Comparison of ENCODE assay signal across 1 cellular context in genomic region chr3:37861540-37862051, GRCh38.
TF ChIP-seq lines count a peak whose summit lies in the region.

Gene CTDSPL (plus strand): TSS chr3:37861880. CDS start chr3:37862200, 320 bp downstream.

TF ChIP-seq in H1, 55 proteins besides CTCF, POLR2A, EP300 and RAD21 (continued from another document):
- TF ChIP-seq CHD7 (IDR thresholded peaks at IDR 0.05; ENCODE audit: insufficient replicate concordance, low read length), result no peak
- TF ChIP-seq CTBP2 (IDR thresholded peaks at IDR 0.05; ENCODE audit: borderline replicate concordance, insufficient read depth, insufficient read length, low read length), result no peak
- no peak for TF ChIP-seq CBX8 (IDR thresholded peaks at IDR 0.05; ENCODE audit: borderline replicate concordance, low read depth, low read length)
- TF ChIP-seq TAF1 (IDR thresholded peaks at IDR 0.05; ENCODE audit: low read depth, low read length), result no peak
- no peak for TF ChIP-seq NRF1 (IDR thresholded peaks at IDR 0.05; ENCODE audit: low read depth, low read length)
- no peak for TF ChIP-seq RXRA (IDR thresholded peaks at IDR 0.05; ENCODE audit: insufficient read depth, low read depth, low read length)
- TF ChIP-seq SIRT6 (IDR thresholded peaks at IDR 0.05; ENCODE audit: low read length), result no peak
- TF ChIP-seq ZNF274 (IDR thresholded peaks at IDR 0.05; ENCODE audit: borderline replicate concordance, extremely low read depth, low read length), result no peak
- no peak for TF ChIP-seq CBX5 (IDR thresholded peaks at IDR 0.05; ENCODE audit: low read depth, low read length)
- no peak for TF ChIP-seq SP2 (IDR thresholded peaks at IDR 0.05; ENCODE audit: low read length)
- no peak for TF ChIP-seq EGR1 (IDR thresholded peaks at IDR 0.05; ENCODE audit: borderline replicate concordance, low read depth, low read length)
